Comparison of ENCODE assay signal across 22 cellular contexts in genomic region chr7:126993626-126994213, GRCh38.
"Had no signal": no experiment of that assay in that cellular context is flagged by ENCODE, and none has a peak within 500 bp of the region (broad histone marks: within the 10 kb centered on the region; RNA-seq: fewer than 3 reads in every experiment).

No MANE protein-coding gene starts in this region.

- H3K36me3 ChIP-seq: cardiac muscle cell, gastroesophageal sphincter, neutrophil, pancreas, right atrium auricular region, upper lobe of left lung had no signal

- H3K4me1 ChIP-seq: gastroesophageal sphincter, pancreas, psoas muscle, right atrium auricular region, upper lobe of left lung had no signal

- H3K27ac Mint-ChIP-seq: activated CD4-positive, alpha-beta T cell treated with anti-CD3 and anti-CD28 coated beads, Interleukin-2, amount 10 ng/mL, durations not matched to agents 24 days and 14 days; activated CD8-positive, alpha-beta memory T cell treated with anti-CD3 and anti-CD28 coated beads, Interleukin-2, amount 10 ng/mL, durations not matched to agents 7 days and 5 days; activated CD8-positive, alpha-beta T cell treated with anti-CD3 and anti-CD28 coated beads for 36 hours; activated naive CD4-positive, alpha-beta T cell treated with anti-CD3 and anti-CD28 coated beads, Interleukin-2, amount 10 ng/mL, durations not matched to agents 7 days and 5 days; natural killer cell treated with Interleukin-12 subunit alpha and Interleukin-12 subunit beta and Interleukin-15 and Interleukin-18, amount 100 ng/mL, for 72 hours had no signal

- H3K9me3 Mint-ChIP-seq: activated CD4-positive, alpha-beta T cell treated with anti-CD3 and anti-CD28 coated beads, Interleukin-2, amount 10 ng/mL, durations not matched to agents 24 days and 14 days; activated CD8-positive, alpha-beta T cell treated with anti-CD3 and anti-CD28 coated beads for 36 hours; activated naive CD4-positive, alpha-beta T cell treated with anti-CD3 and anti-CD28 coated beads, Interleukin-2, amount 10 ng/mL, durations not matched to agents 7 days and 5 days had no signal

- H3K36me3 Mint-ChIP-seq: activated CD8-positive, alpha-beta memory T cell treated with anti-CD3 and anti-CD28 coated beads, Interleukin-2, amount 10 ng/mL, durations not matched to agents 7 days and 5 days; activated naive CD4-positive, alpha-beta T cell treated with anti-CD3 and anti-CD28 coated beads, Interleukin-2, amount 10 ng/mL, durations not matched to agents 7 days and 5 days; natural killer cell treated with Interleukin-12 subunit alpha and Interleukin-12 subunit beta and Interleukin-15 and Interleukin-18, amount 100 ng/mL, for 72 hours had no signal

- H3K27ac ChIP-seq: cardiac muscle cell, epithelial cell of prostate, gastroesophageal sphincter, neutrophil, pancreas, psoas muscle, right atrium auricular region, upper lobe of left lung had no signal

- H3K9me3 ChIP-seq: neutrophil, pancreas, right atrium auricular region, upper lobe of left lung had no signal

- DNase-seq: activated CD4-positive, alpha-beta T cell treated with anti-CD3 and anti-CD28 coated beads, Interleukin-2, amount 10 ng/mL, durations not matched to agents 24 days and 14 days; activated CD8-positive, alpha-beta memory T cell treated with anti-CD3 and anti-CD28 coated beads, Interleukin-2, amount 10 ng/mL, durations not matched to agents 7 days and 5 days; activated CD8-positive, alpha-beta T cell treated with anti-CD3 and anti-CD28 coated beads for 36 hours; activated effector memory CD4-positive, alpha-beta T cell treated with anti-CD3 and anti-CD28 coated beads, Interleukin-2, amount 50 U/mL, for 16 hours; activated naive CD4-positive, alpha-beta T cell treated with anti-CD3 and anti-CD28 coated beads, Interleukin-2, amount 10 ng/mL, durations not matched to agents 7 days and 5 days; activated T-cell treated with anti-CD3 and anti-CD28 coated beads for 4 hours; cortex of kidney; head of caudate nucleus; hypothalamus; midbrain; pancreas; psoas muscle; stimulated activated CD4-positive, alpha-beta T cell treated with anti-CD3 and anti-CD28 coated beads, Interleukin-4, amount 100 ng/mL, for 24 hours; stimulated activated naive CD8-positive, alpha-beta T cell treated with anti-CD3 and anti-CD28 coated beads, Interleukin-15, Interleukin-2, amounts not matched to agents 100 U/mL and 50 U/mL, for 24 hours; upper lobe of left lung had no signal

- FAIRE-seq: pancreas had no signal

- H3K4me3 Mint-ChIP-seq: activated CD4-positive, alpha-beta T cell treated with anti-CD3 and anti-CD28 coated beads, Interleukin-2, amount 10 ng/mL, durations not matched to agents 24 days and 14 days; activated CD8-positive, alpha-beta memory T cell treated with anti-CD3 and anti-CD28 coated beads, Interleukin-2, amount 10 ng/mL, durations not matched to agents 7 days and 5 days; activated CD8-positive, alpha-beta T cell treated with anti-CD3 and anti-CD28 coated beads for 36 hours; activated naive CD4-positive, alpha-beta T cell treated with anti-CD3 and anti-CD28 coated beads, Interleukin-2, amount 10 ng/mL, durations not matched to agents 7 days and 5 days; natural killer cell treated with Interleukin-12 subunit alpha and Interleukin-12 subunit beta and Interleukin-15 and Interleukin-18, amount 100 ng/mL, for 72 hours had no signal

- H3K4me3 ChIP-seq: cardiac muscle cell, gastroesophageal sphincter, pancreas, psoas muscle, right atrium auricular region, upper lobe of left lung had no signal

- ATAC-seq: activated CD4-positive, CD25-positive, alpha-beta regulatory T cell treated with anti-CD3 and anti-CD28 coated beads, Interleukin-2, amount 50 U/mL, for 24 hours; activated CD8-positive, alpha-beta memory T cell treated with anti-CD3 and anti-CD28 coated beads, Interleukin-2, amount 10 ng/mL, durations not matched to agents 7 days and 5 days; activated CD8-positive, alpha-beta T cell treated with anti-CD3 and anti-CD28 coated beads for 36 hours; gastroesophageal sphincter; natural killer cell treated with Interleukin-12 subunit alpha and Interleukin-12 subunit beta and Interleukin-15 and Interleukin-18, amount 100 ng/mL, for 72 hours; pancreas; psoas muscle; stimulated activated naive CD8-positive, alpha-beta T cell treated with anti-CD3 and anti-CD28 coated beads, Interleukin-15, Interleukin-2, amounts not matched to agents 100 U/mL and 50 U/mL, for 24 hours had no signal

- H3K4me1 Mint-ChIP-seq: activated CD4-positive, alpha-beta T cell treated with anti-CD3 and anti-CD28 coated beads, Interleukin-2, amount 10 ng/mL, durations not matched to agents 24 days and 14 days; activated CD8-positive, alpha-beta memory T cell treated with anti-CD3 and anti-CD28 coated beads, Interleukin-2, amount 10 ng/mL, durations not matched to agents 7 days and 5 days; activated naive CD4-positive, alpha-beta T cell treated with anti-CD3 and anti-CD28 coated beads, Interleukin-2, amount 10 ng/mL, durations not matched to agents 7 days and 5 days had no signal

- H3K27me3 ChIP-seq: cardiac muscle cell, gastroesophageal sphincter, neutrophil, pancreas, right atrium auricular region, upper lobe of left lung had no signal
